ENCODE assay signal across 9 cellular contexts in the genomic region with DNA sequence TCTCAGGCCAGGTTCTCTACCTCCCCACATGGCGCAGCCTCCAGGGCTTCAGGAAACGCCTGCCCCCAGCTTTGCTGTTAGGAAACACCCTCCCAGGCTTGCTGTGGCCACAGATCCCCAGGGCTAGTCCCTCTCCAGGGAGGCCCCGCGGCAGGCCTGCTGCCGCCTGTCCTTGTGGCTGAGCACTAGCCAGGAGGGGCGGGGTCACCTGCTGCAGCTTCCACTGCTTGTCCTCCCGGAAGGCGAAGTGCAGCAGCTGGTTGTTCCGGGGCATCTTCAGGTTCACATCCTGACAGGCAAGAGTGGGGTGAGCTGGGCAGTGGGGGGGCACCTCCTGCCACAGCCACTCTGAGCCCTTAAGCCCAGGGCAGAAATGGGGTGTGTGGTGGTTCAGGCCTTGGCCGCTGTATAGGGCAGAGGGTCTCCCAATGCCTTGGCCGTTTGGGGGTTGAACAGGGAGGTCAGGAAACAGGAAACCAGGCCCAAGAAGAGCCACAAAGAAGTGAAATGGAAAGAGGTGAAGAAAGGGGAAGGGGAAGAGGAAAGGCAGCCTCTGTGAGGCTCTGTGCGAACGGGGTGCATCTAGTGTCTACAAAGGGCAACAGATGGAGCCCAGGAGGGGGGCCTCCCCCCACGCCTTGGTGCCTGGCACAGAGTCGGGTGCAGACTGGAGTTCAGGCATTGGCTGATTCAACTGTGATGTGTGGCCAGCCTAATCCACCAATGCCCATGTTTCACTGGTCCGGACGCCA. TPM values are rescaled to one million over a fixed set of nuclear protein-coding genes. Genes with fewer than 3 reads are reported as not detected.
DNase-seq lines count a peak whose midpoint lies in the region; ATAC-seq and TF ChIP-seq lines count a peak whose summit lies in the region.
"Had no signal": no experiment of that assay in that cellular context is flagged by ENCODE, and none has a peak within 500 bp of the region (broad histone marks: within the 10 kb centered on the region; RNA-seq: fewer than 3 reads in every experiment).

No MANE protein-coding gene starts in this region.

- H3K9ac ChIP-seq in neural progenitor cell = no peak overlapping the region

- peaks cover 45% of the 10 kb centered on the region for H3F3A ChIP-seq in neural progenitor cell (ENCODE audit: low read depth)

- peak; percentile 54 for DNase-seq in NCI-H2227 (lab: John Stamatoyannopoulos, UW; ENCODE audit: unreplicated experiment)
- no peak for DNase-seq in NCI-H2227 treated with DMSO at 0.1 percent for 48 hours (lab: John Stamatoyannopoulos, UW)
- peak; percentile 44 for DNase-seq in NCI-H69 (lab: John Stamatoyannopoulos, UW)
- DNase-seq in effector memory CD8-positive, alpha-beta T cell = no peak
- DNase-seq in neural progenitor cell (ENCODE audit: low spot score) = no peak
- DNase-seq in stimulated activated CD4-positive, alpha-beta T cell treated with anti-CD3 and anti-CD28 coated beads, Interleukin-1b, Interleukin-23, amount 100 ng/mL, for 48 hours = no peak
- DNase-seq in iPS-NIHi7 (ENCODE audit: extremely low spot score) = no peak

- peaks cover 15% of the 10 kb centered on the region for H3K4me1 ChIP-seq in neural progenitor cell

- H2AFZ ChIP-seq in neural progenitor cell (replicated peaks) = no peak overlapping the region

- H3K4me3 ChIP-seq in neural progenitor cell = no peak overlapping the region

- peak overlapping the region; percentile 83 for H3K4me2 ChIP-seq in neural progenitor cell

- TF ChIP-seq CTCF in neural progenitor cell (IDR thresholded peaks at IDR 0.05) = no peak

- no peaks in the 10 kb centered on the region for H4K20me1 ChIP-seq in neural progenitor cell (ENCODE audit: low read depth)

- H3K4me1 Mint-ChIP-seq in effector memory CD8-positive, alpha-beta T cell (ENCODE audit: low read depth in 2 of 2) = peaks cover 4 to 11% of the 10 kb centered on the region in 2 donors
- H3K4me1 Mint-ChIP-seq in neural progenitor cell = peaks cover 15% of the 10 kb centered on the region

- no peak overlapping the region for H3K27ac ChIP-seq in neural progenitor cell

- H3K27me3 Mint-ChIP-seq in effector memory CD8-positive, alpha-beta T cell = no peaks in the 10 kb centered on the region
- peaks cover 7% of the 10 kb centered on the region for H3K27me3 Mint-ChIP-seq in neural progenitor cell (ENCODE audit: insufficient read depth, low read depth)

- peaks cover 5% of the 10 kb centered on the region for H3K79me2 ChIP-seq in neural progenitor cell (ENCODE audit: low read depth)

- no peaks in the 10 kb centered on the region for H3K9me3 ChIP-seq in neural progenitor cell (ENCODE audit: low read depth)

- H3K27me3 ChIP-seq in neural progenitor cell = no peaks in the 10 kb centered on the region

- peaks cover 24% of the 10 kb centered on the region for H3K36me3 Mint-ChIP-seq in effector memory CD8-positive, alpha-beta T cell (ENCODE audit: insufficient read depth)
- H3K36me3 Mint-ChIP-seq in neural progenitor cell = peaks cover 7% of the 10 kb centered on the region

- H3K4me3 Mint-ChIP-seq in effector memory CD8-positive, alpha-beta T cell = peak overlapping the region; percentile 67 to 79
- H3K4me3 Mint-ChIP-seq in neural progenitor cell = peak overlapping the region; percentile 76

- no peaks in the 10 kb centered on the region for H3K36me3 ChIP-seq in neural progenitor cell

- peak overlapping the region in 1 of 2 donors; percentile 96 for H3K27ac Mint-ChIP-seq in effector memory CD8-positive, alpha-beta T cell
- no peak overlapping the region for H3K27ac Mint-ChIP-seq in neural progenitor cell

- H3K9me3 Mint-ChIP-seq in effector memory CD8-positive, alpha-beta T cell = no peaks in the 10 kb centered on the region
- H3K9me3 Mint-ChIP-seq in neural progenitor cell = no peaks in the 10 kb centered on the region

- no peak for ATAC-seq in effector memory CD8-positive, alpha-beta T cell (replicated peaks)
- ATAC-seq in activated CD4-positive, CD25-positive, alpha-beta regulatory T cell treated with anti-CD3 and anti-CD28 coated beads, Interleukin-2, amount 50 U/mL, for 24 hours = no peak

RNA-seq across cellular contexts. Expression of gene ROGDI, which starts 2.0 kb away (rescaled TPM):
- total RNA-seq in neural progenitor cell (ENCODE audit: low replicate concordance) = 22.2 and 49.3 TPM in 2 replicates

RNA-seq across cellular contexts. Expression of gene SMIM22, which starts 5.3 kb away (rescaled TPM):
- not detected in 2 replicates for total RNA-seq in neural progenitor cell (ENCODE audit: low replicate concordance)
- total RNA-seq: RPMI7951 had no signal

RNA-seq across cellular contexts. Expression of gene SEPTIN12, which starts 12.3 kb away (rescaled TPM):
- total RNA-seq in neural progenitor cell (ENCODE audit: low replicate concordance) = not detected in 2 replicates
- total RNA-seq: RPMI7951 had no signal

RNA-seq across cellular contexts. Expression of gene ZNF500, which starts 33.5 kb away (rescaled TPM):
- 4.2 and 17.9 TPM in 2 replicates for total RNA-seq in neural progenitor cell (ENCODE audit: low replicate concordance)

RNA-seq across cellular contexts. Expression of gene GLYR1, which starts 46.6 kb away (rescaled TPM):
- 53.0 and 57.0 TPM in 2 replicates for total RNA-seq in neural progenitor cell (ENCODE audit: low replicate concordance)

Comparison
In these comparisons a context has a peak if more than half of its experiments do, and no peak if none do; other contexts are left out.
1. DNase-seq: peak in NCI-H2227 (single experiment) and NCI-H69 (single experiment); none in NCI-H2227 treated with DMSO at 0.1 percent for 48 hours (single experiment), effector memory CD8-positive, alpha-beta T cell (0 of 3), neural progenitor cell (single experiment), stimulated activated CD4-positive, alpha-beta T cell treated with anti-CD3 and anti-CD28 coated beads, Interleukin-1b, Interleukin-23, amount 100 ng/mL, for 48 hours (single experiment) and iPS-NIHi7 (single experiment).